In genomic region chr7:4775281-4776159, GRCh38 we compare ENCODE assay signal across 8 cellular contexts. TPM values are rescaled to one million over a fixed set of nuclear protein-coding genes. Genes with fewer than 3 reads are reported as not detected.
A peak's percentile ranks its signal among the peaks of the same experiment; 100 is the strongest.
DNase-seq lines count a peak whose midpoint lies in the region; ATAC-seq and TF ChIP-seq lines count a peak whose summit lies in the region.

Gene AP5Z1 (plus strand): TSS chr7:4775623. CDS start chr7:4775716, 93 bp downstream.

- H3K27me3 ChIP-seq in lung (ENCODE audit: control insufficient read depth, insufficient read depth): no peaks in the 10 kb centered on the region

- H3K27ac ChIP-seq in lung (ENCODE audit: low read depth in 1 of 2, low read length in 1 of 2): peak within 1 kb of the TSS; percentile 92 to 95

- no peak for TF ChIP-seq CTCF in lung (IDR thresholded peaks at IDR 0.05; ENCODE audit: control extremely low read depth, extremely low read depth)

- no peaks in the 10 kb centered on the region for H3K9me3 ChIP-seq in lung (ENCODE audit: control insufficient read depth in 2 of 2, insufficient read depth in 1 of 2, low read length in 1 of 2)

- peak; percentile 99 for DNase-seq in COLO668 (lab: John Stamatoyannopoulos, UW; ENCODE audit: unreplicated experiment)
- DNase-seq in HS-27A (ENCODE audit: low read depth): peak; percentile 55
- peak; percentile 88 for DNase-seq in NK-92 treated with Interleukin-12 subunit alpha and Interleukin-12 subunit beta, amount 100 ng/mL, for 24 hours (lab: John Stamatoyannopoulos, UW)
- DNase-seq in activated CD8-positive, alpha-beta memory T cell treated with anti-CD3 and anti-CD28 coated beads for 24 hours: peak; percentile 96
- peak; percentile 96 for DNase-seq in effector CD4-positive, alpha-beta T cell
- peak; percentile 96 for DNase-seq in lung (ENCODE audit: low spot score)
- peak; percentile 87 to 95 (median 89) for DNase-seq in stimulated activated CD4-positive, alpha-beta T cell treated with anti-CD3 and anti-CD28 coated beads, TNF-alpha, amount 100 ng/mL, for 24 hours (ENCODE audit: low read depth in 3 of 3)

- whole genome bisulfite sequencing in lung, 2 donors: 0 to 1% methylated on average over 70 of the region's 70 CpGs

- peaks cover 0 to 3% of the 10 kb centered on the region in 2 donors for H3K36me3 ChIP-seq in lung (ENCODE audit: control insufficient read depth in 2 of 2, insufficient read depth in 2 of 2, low read length in 2 of 2)

- peaks cover 6 to 18% of the 10 kb centered on the region in 2 donors for H3K4me1 ChIP-seq in lung (ENCODE audit: control insufficient read depth in 2 of 2, insufficient read depth in 2 of 2, low read length in 2 of 2)

- ATAC-seq in GM19468 (IDR thresholded peaks at IDR 0.05; ENCODE audit: extremely low read depth, unreplicated experiment) (peak; percentile 92), lung (ENCODE audit: insufficient read depth, low FRiP score) (peak; percentile 96)

- peak within 1 kb of the TSS; percentile 87 for H3K4me3 ChIP-seq in lung

RNA-seq across cellular contexts. Expression of gene AP5Z1, which starts in this region (rescaled TPM):
- 10 to 100 TPM; 21.2 to 58.5 TPM for total RNA-seq in lung
- 10 to 100 TPM; 60.2 to 62.4 TPM for polyA plus RNA-seq in lung

Comparison
In these comparisons a context has a peak if more than half of its experiments do, and no peak if none do; other contexts are left out.
1. Peak in every context shown above with its lines: DNase-seq, ATAC-seq, H3K4me3 ChIP-seq and H3K27ac ChIP-seq.